18 cellular contexts compared by ENCODE assay signal in genomic region chr11:65794570-65795510, GRCh38. TPM values are rescaled to one million over a fixed set of nuclear protein-coding genes. Genes with fewer than 3 reads are reported as not detected.
A peak's percentile ranks its signal among the peaks of the same experiment; 100 is the strongest.
DNase-seq lines count a peak whose midpoint lies in the region; ATAC-seq, FAIRE-seq and TF ChIP-seq lines count a peak whose summit lies in the region.
"Had no signal": no experiment of that assay in that cellular context is flagged by ENCODE, and none has a peak within 500 bp of the region (broad histone marks: within the 10 kb centered on the region; RNA-seq: fewer than 3 reads in every experiment).

No MANE protein-coding gene starts in this region.

- POLR2A ChIA-PET in HepG2 (lab: Yijun Ruan, JAX): no interaction called here

- H3K79me2 ChIP-seq in HepG2 (ENCODE audit: insufficient read depth, low read length): no peaks in the 10 kb centered on the region

- H3K9me3 ChIP-seq in HepG2 (ENCODE audit: low read length) (no peaks in the 10 kb centered on the region), small intestine (ENCODE audit: control insufficient read depth, low read depth) (no peaks in the 10 kb centered on the region)
- no peaks in the 10 kb centered on the region for H3K9me3 ChIP-seq in effector memory CD4-positive, alpha-beta T cell (ENCODE audit: control insufficient read depth, low read length)

- TF ChIP-seq POLR2A in HepG2 (IDR thresholded peaks at IDR 0.05; ENCODE audit: insufficient read depth in 1 of 2, low read depth in 2 of 2, low read length in 2 of 2): no peak
- TF ChIP-seq POLR2A in lower leg skin (IDR thresholded peaks at IDR 0.05): no peak

- in situ Hi-C loops in HepG2 (cut with HindIII; ENCODE audit: extremely low pct_ligation_motif_present, low pct_unique_long_range_greater_than_20kb): no loop called here

- FAIRE-seq in HTR-8/SVneo (lab: Jason Lieb, UNC) (peak; percentile 83), HepG2 (lab: Jason Lieb, UNC) (no peak), small intestine (lab: Jason Lieb, UNC) (no peak)
- FAIRE-seq: A204.1, GM12878, GM18507 had no signal

- TF ChIP-seq CTCF in HepG2 (CRISPR knock-in tag; IDR thresholded peaks at IDR 0.05) (no peak), lower leg skin (IDR thresholded peaks at IDR 0.05) (no peak)

- H3K4me2 ChIP-seq in HepG2 (ENCODE audit: low read depth, low read length): peak overlapping the region; percentile 42; the same call in 1 of the 2 replicates

- H3K27me3 ChIP-seq in HepG2 (ENCODE audit: control insufficient read depth in 1 of 2, insufficient read depth in 2 of 2, low read length in 2 of 2) (peaks cover 25 to 81% of the 10 kb centered on the region in 2 experiments), small intestine (ENCODE audit: control insufficient read depth in 2 of 2, insufficient read depth in 2 of 2, low read length in 2 of 2) (no peaks in the 10 kb centered on the region)
- H3K27me3 ChIP-seq in effector memory CD4-positive, alpha-beta T cell (replicated peaks; ENCODE audit: control insufficient read depth, insufficient read depth, low read length, poor library complexity, severe bottlenecking): no peaks in the 10 kb centered on the region

- H3K4me1 ChIP-seq in HepG2 (ENCODE audit: insufficient read depth, low read length) (peaks cover 26% of the 10 kb centered on the region), small intestine (ENCODE audit: control insufficient read depth in 2 of 2, insufficient read depth in 1 of 2, low read depth in 1 of 2, low read length in 1 of 2) (peaks cover 0 to 9% of the 10 kb centered on the region in 2 donors)
- peaks cover 7% of the 10 kb centered on the region for H3K4me1 ChIP-seq in effector memory CD4-positive, alpha-beta T cell (ENCODE audit: control insufficient read depth, insufficient read depth, low read length, poor library complexity, severe bottlenecking)

- H3K36me3 ChIP-seq in HepG2 (replicated peaks in 1 of 2; ENCODE audit: control insufficient read depth in 1 of 2, insufficient read depth in 2 of 2, low read length in 2 of 2) (no peaks in the 10 kb centered on the region), small intestine (ENCODE audit: control insufficient read depth in 2 of 2, insufficient read depth in 2 of 2, low read length in 2 of 2) (peaks cover 0 to 7% of the 10 kb centered on the region in 2 donors)
- H3K36me3 ChIP-seq in effector memory CD4-positive, alpha-beta T cell (ENCODE audit: control insufficient read depth, insufficient read depth, low read length): no peaks in the 10 kb centered on the region

- intact Hi-C loops in HepG2 (cut with micrococcal nuclease; ENCODE audit: unreplicated experiment) (no loop called here), lower leg skin (cut with DNase I; ENCODE audit: low total_unique reads) (no loop called here)

- no peaks in the 10 kb centered on the region for H4K20me1 ChIP-seq in HepG2 (ENCODE audit: insufficient read depth, low read length)

- BruUV-seq in HepG2 (replicated peaks; lab: Mats Ljungman, UMichigan): no TSS peak

- ATAC-seq in HepG2: peak; percentile 51
- ATAC-seq: GM12878 had no signal

- DNase-seq in HTR-8/SVneo (ENCODE audit: insufficient read length, low spot score) (no peak), ecto neural progenitor cell (ENCODE audit: low spot score) (peak; percentile 41), HepG2 (ENCODE audit: low spot score) (peak; percentile 31), small intestine (peak; percentile 54), lower leg skin (ENCODE audit: low spot score in 2 of 2) (no peak), COR-L47 (lab: John Stamatoyannopoulos, UW) (no peak), NCI-H2029 (lab: John Stamatoyannopoulos, UW) (no peak)
- no peak for DNase-seq in effector memory CD4-positive, alpha-beta T cell
- DNase-seq: C1 segment of cervical spinal cord; CD4-positive, alpha-beta T cell; DMS79; GOT3; HCEC 1CT had no signal

- no peak overlapping the region for H3K9ac ChIP-seq in HepG2 (ENCODE audit: insufficient read depth, low read depth, low read length)

- H3K27ac ChIP-seq in HepG2 (ENCODE audit: extremely low read length, insufficient read depth, low read length) (no peak overlapping the region), small intestine (ENCODE audit: low read depth in 1 of 2, low read length in 1 of 2) (no peak overlapping the region)
- no peak overlapping the region for H3K27ac ChIP-seq in effector memory CD4-positive, alpha-beta T cell (ENCODE audit: insufficient read depth, low read length, poor library complexity, severe bottlenecking)

- CTCF ChIA-PET in HepG2 (lab: Yijun Ruan, JAX; ENCODE audit: low intra/inter-chr PET ratio, low total read pairs): interaction anchor here (1.7 kb wide), 1 partner anchor 15 kb away, joined by 3 read pairs; no protein-coding TSS in a partner anchor

- 56% methylated on average over 17 of the region's 42 CpGs for whole genome bisulfite sequencing in HepG2 (ENCODE audit: low lambda C conversion rate)
- WGBS in small intestine, 3 donors: 61 to 80% (median 66%) methylated on average over 41 to 42 of the region's 42 CpGs
- 89 to 92% methylated on average over 37 to 41 of the region's 42 CpGs for WGBS in lower leg skin, 2 donors

- H2AFZ ChIP-seq in HepG2 (ENCODE audit: low read length): no peak overlapping the region

- no peak for TF ChIP-seq RAD21 in HepG2 (CRISPR knock-in tag; IDR thresholded peaks at IDR 0.05)

- TF ChIP-seq EP300 in HepG2 (IDR thresholded peaks at IDR 0.05; ENCODE audit: low read depth in 2 of 2, low read length in 2 of 2): no peak
- TF ChIP-seq EP300 in HepG2 (CRISPR knock-in tag; IDR thresholded peaks at IDR 0.05; ENCODE audit: borderline replicate concordance): no peak

- H3K4me3 ChIP-seq in HepG2 (replicated peaks in 1 of 3; ENCODE audit: insufficient read depth in 1 of 3, low read depth in 2 of 3, low read length in 3 of 3) (peak overlapping the region in 1 of 3 experiments; percentile 33; a peak in 1 of 6 replicates), small intestine (ENCODE audit: low read depth in 1 of 2, low read length in 2 of 2) (no peak overlapping the region), lower leg skin (ENCODE audit: low read depth, poor library complexity, severe bottlenecking) (no peak overlapping the region)
- H3K4me3 ChIP-seq in effector memory CD4-positive, alpha-beta T cell (ENCODE audit: insufficient read depth, low read depth, low read length, poor library complexity, severe bottlenecking): no peak overlapping the region
- H3K4me3 ChIP-seq: GM12878 had no signal

RNA-seq across cellular contexts. Expression of gene OVOL1, which starts 8.0 kb away (rescaled TPM):
- total RNA-seq in HepG2 (2016; rRNA removed; fragmentation: Illumina TruSeq; extraction: Trizol) (not detected in 2 replicates), lower leg skin (100 to 1,000 TPM in 2 of 4 donors, 10 to 100 TPM in 2; 74.8 to 159 (median 105) TPM)
- not detected in 2 replicates for total RNA-seq in HepG2 (2016; cell fraction: cytosol; rRNA removed; fragmentation: Illumina TruSeq; extraction: Trizol; ENCODE audit: low read depth)
- not detected in 2 replicates for total RNA-seq in HepG2 (2016; cell fraction: insoluble cytoplasmic fraction; rRNA removed; fragmentation: Illumina TruSeq; extraction: Trizol)
- not detected in 2 replicates for total RNA-seq in HepG2 (2016; cell fraction: membrane; rRNA removed; fragmentation: Illumina TruSeq; extraction: Trizol)
- total RNA-seq in HepG2 (2016; cell fraction: nucleus; rRNA removed; fragmentation: Illumina TruSeq; extraction: Trizol): not detected in 2 replicates
- polyA plus RNA-seq in HepG2 (2011; rRNA removed) (0.01 and 0.04 TPM in 2 replicates), small intestine (10 to 100 TPM; 11.9 to 23.9 (median 16.2) TPM)
- polyA plus RNA-seq in HepG2 (2011; cell fraction: cytosol; rRNA removed): not detected in 2 replicates
- 0.03 TPM in 1 of 2 replicates, not detected in the other for polyA plus RNA-seq in HepG2 (2011; cell fraction: nucleus; rRNA removed)
- not detected in 2 replicates for polyA plus RNA-seq in HepG2 (2012)
- not detected in 2 replicates for polyA plus RNA-seq in HepG2 (2016; cell fraction: cytosol; fragmentation: Illumina TruSeq; extraction: Trizol; ENCODE audit: low read depth)
- not detected in 2 replicates for polyA plus RNA-seq in HepG2 (2016; cell fraction: insoluble cytoplasmic fraction; fragmentation: Illumina TruSeq; extraction: Trizol; ENCODE audit: low read depth)
- not detected in 2 replicates for polyA plus RNA-seq in HepG2 (2016; cell fraction: membrane; fragmentation: Illumina TruSeq; extraction: Trizol; ENCODE audit: low read depth)
- polyA plus RNA-seq in HepG2 (2016; cell fraction: nucleus; fragmentation: Illumina TruSeq; extraction: Trizol; ENCODE audit: insufficient read depth, low read depth): not detected in 2 replicates
- polyA minus RNA-seq in HepG2 (2011; rRNA and poly(A)+ RNA removed; ENCODE audit: low replicate concordance): not detected in 2 replicates
- not detected in 2 replicates for polyA minus RNA-seq in HepG2 (2011; cell fraction: cytosol; rRNA and poly(A)+ RNA removed)
- polyA minus RNA-seq in HepG2 (2011; cell fraction: nucleus; rRNA and poly(A)+ RNA removed): not detected in 2 replicates
- total RNA-seq: G401 had no signal
- polyA plus RNA-seq: IgD-negative memory B cell had no signal

RNA-seq across cellular contexts. Expression of gene AP5B1, which starts 14.1 kb away (rescaled TPM):
- 3.8 and 4.4 TPM in 2 replicates for total RNA-seq in HepG2 (2016; rRNA removed; fragmentation: Illumina TruSeq; extraction: Trizol)
- 0.44 and 0.61 TPM in 2 replicates for total RNA-seq in HepG2 (2016; cell fraction: cytosol; rRNA removed; fragmentation: Illumina TruSeq; extraction: Trizol; ENCODE audit: low read depth)
- 2.9 and 4.5 TPM in 2 replicates for total RNA-seq in HepG2 (2016; cell fraction: insoluble cytoplasmic fraction; rRNA removed; fragmentation: Illumina TruSeq; extraction: Trizol)
- 2.0 and 2.1 TPM in 2 replicates for total RNA-seq in HepG2 (2016; cell fraction: membrane; rRNA removed; fragmentation: Illumina TruSeq; extraction: Trizol)
- total RNA-seq in HepG2 (2016; cell fraction: nucleus; rRNA removed; fragmentation: Illumina TruSeq; extraction: Trizol): 2.9 and 3.7 TPM in 2 replicates
- polyA plus RNA-seq in HepG2 (2011; rRNA removed): 1.7 and 2.8 TPM in 2 replicates
- polyA plus RNA-seq in HepG2 (2011; cell fraction: cytosol; rRNA removed): 1.6 and 2.5 TPM in 2 replicates
- 6.0 and 6.2 TPM in 2 replicates for polyA plus RNA-seq in HepG2 (2011; cell fraction: nucleus; rRNA removed)
- 1.2 and 2.4 TPM in 2 replicates for polyA plus RNA-seq in HepG2 (2012)
- 0.25 and 0.27 TPM in 2 replicates for polyA plus RNA-seq in HepG2 (2016; cell fraction: cytosol; fragmentation: Illumina TruSeq; extraction: Trizol; ENCODE audit: low read depth)
- polyA plus RNA-seq in HepG2 (2016; cell fraction: insoluble cytoplasmic fraction; fragmentation: Illumina TruSeq; extraction: Trizol; ENCODE audit: low read depth): 2.6 and 2.7 TPM in 2 replicates
- polyA plus RNA-seq in HepG2 (2016; cell fraction: membrane; fragmentation: Illumina TruSeq; extraction: Trizol; ENCODE audit: low read depth): 0.78 and 0.94 TPM in 2 replicates
- 4.3 and 4.6 TPM in 2 replicates for polyA plus RNA-seq in HepG2 (2016; cell fraction: nucleus; fragmentation: Illumina TruSeq; extraction: Trizol; ENCODE audit: insufficient read depth, low read depth)
- 9.8 and 22.8 TPM in 2 replicates for polyA minus RNA-seq in HepG2 (2011; rRNA and poly(A)+ RNA removed; ENCODE audit: low replicate concordance)
- polyA minus RNA-seq in HepG2 (2011; cell fraction: cytosol; rRNA and poly(A)+ RNA removed): 3.4 and 4.2 TPM in 2 replicates
- 4.9 and 5.1 TPM in 2 replicates for polyA minus RNA-seq in HepG2 (2011; cell fraction: nucleus; rRNA and poly(A)+ RNA removed)
- polyA plus RNA-seq in small intestine: 1 to 10 TPM; 6.9 to 9.5 (median 8.6) TPM
- total RNA-seq in lower leg skin: 10 to 100 TPM; 32.2 to 44.3 (median 39.7) TPM

RNA-seq across cellular contexts. Expression of gene SNX32, which starts 38.9 kb away (rescaled TPM):
- total RNA-seq in HepG2 (2016; rRNA removed; fragmentation: Illumina TruSeq; extraction: Trizol) (0.09 TPM in 1 of 2 replicates, not detected in the other), lower leg skin (under 1 TPM; 0.21 to 0.99 (median 0.67) TPM)
- total RNA-seq in HepG2 (2016; cell fraction: cytosol; rRNA removed; fragmentation: Illumina TruSeq; extraction: Trizol; ENCODE audit: low read depth): not detected in 2 replicates
- total RNA-seq in HepG2 (2016; cell fraction: insoluble cytoplasmic fraction; rRNA removed; fragmentation: Illumina TruSeq; extraction: Trizol): 0.17 TPM in 1 of 2 replicates, not detected in the other
- total RNA-seq in HepG2 (2016; cell fraction: membrane; rRNA removed; fragmentation: Illumina TruSeq; extraction: Trizol): not detected in 2 replicates
- 0.16 TPM in 1 of 2 replicates, not detected in the other for total RNA-seq in HepG2 (2016; cell fraction: nucleus; rRNA removed; fragmentation: Illumina TruSeq; extraction: Trizol)
- polyA plus RNA-seq in HepG2 (2011; rRNA removed) (0.29 and 0.34 TPM in 2 replicates), small intestine (1 to 10 TPM in 2 of 3 donors, under 1 TPM in 1; 0.54 to 2.1 (median 1.6) TPM)
- polyA plus RNA-seq in HepG2 (2011; cell fraction: cytosol; rRNA removed): 0.08 and 0.30 TPM in 2 replicates
- 4.2 and 5.7 TPM in 2 replicates for polyA plus RNA-seq in HepG2 (2011; cell fraction: nucleus; rRNA removed)
- 0.19 and 0.35 TPM in 2 replicates for polyA plus RNA-seq in HepG2 (2012)
- 0.17 TPM in 1 of 2 replicates, not detected in the other for polyA plus RNA-seq in HepG2 (2016; cell fraction: cytosol; fragmentation: Illumina TruSeq; extraction: Trizol; ENCODE audit: low read depth)
- 0.19 TPM in 1 of 2 replicates, not detected in the other for polyA plus RNA-seq in HepG2 (2016; cell fraction: insoluble cytoplasmic fraction; fragmentation: Illumina TruSeq; extraction: Trizol; ENCODE audit: low read depth)
- polyA plus RNA-seq in HepG2 (2016; cell fraction: membrane; fragmentation: Illumina TruSeq; extraction: Trizol; ENCODE audit: low read depth): 0.08 and 0.22 TPM in 2 replicates
- 0.52 and 0.55 TPM in 2 replicates for polyA plus RNA-seq in HepG2 (2016; cell fraction: nucleus; fragmentation: Illumina TruSeq; extraction: Trizol; ENCODE audit: insufficient read depth, low read depth)
- 0.30 and 0.86 TPM in 2 replicates for polyA minus RNA-seq in HepG2 (2011; rRNA and poly(A)+ RNA removed; ENCODE audit: low replicate concordance)
- not detected in 2 replicates for polyA minus RNA-seq in HepG2 (2011; cell fraction: cytosol; rRNA and poly(A)+ RNA removed)
- 0.75 and 1.4 TPM in 2 replicates for polyA minus RNA-seq in HepG2 (2011; cell fraction: nucleus; rRNA and poly(A)+ RNA removed)
- total RNA-seq: G401 had no signal

Comparison
In these comparisons a context has a peak if more than half of its experiments do, and no peak if none do; other contexts are left out.
1. DNase-seq: peak in ecto neural progenitor cell (single experiment), HepG2 (single experiment) and small intestine (single experiment); none in HTR-8/SVneo (single experiment), effector memory CD4-positive, alpha-beta T cell (0 of 3), lower leg skin (0 of 2), COR-L47 (single experiment) and NCI-H2029 (single experiment).
2. RNA of gene OVOL1, which starts 8.0 kb away (total RNA-seq): 74.8 to 159 TPM in lower leg skin; not detected in HepG2; every median in the first group is over 10 times any median in the second.